In the genomic region with DNA sequence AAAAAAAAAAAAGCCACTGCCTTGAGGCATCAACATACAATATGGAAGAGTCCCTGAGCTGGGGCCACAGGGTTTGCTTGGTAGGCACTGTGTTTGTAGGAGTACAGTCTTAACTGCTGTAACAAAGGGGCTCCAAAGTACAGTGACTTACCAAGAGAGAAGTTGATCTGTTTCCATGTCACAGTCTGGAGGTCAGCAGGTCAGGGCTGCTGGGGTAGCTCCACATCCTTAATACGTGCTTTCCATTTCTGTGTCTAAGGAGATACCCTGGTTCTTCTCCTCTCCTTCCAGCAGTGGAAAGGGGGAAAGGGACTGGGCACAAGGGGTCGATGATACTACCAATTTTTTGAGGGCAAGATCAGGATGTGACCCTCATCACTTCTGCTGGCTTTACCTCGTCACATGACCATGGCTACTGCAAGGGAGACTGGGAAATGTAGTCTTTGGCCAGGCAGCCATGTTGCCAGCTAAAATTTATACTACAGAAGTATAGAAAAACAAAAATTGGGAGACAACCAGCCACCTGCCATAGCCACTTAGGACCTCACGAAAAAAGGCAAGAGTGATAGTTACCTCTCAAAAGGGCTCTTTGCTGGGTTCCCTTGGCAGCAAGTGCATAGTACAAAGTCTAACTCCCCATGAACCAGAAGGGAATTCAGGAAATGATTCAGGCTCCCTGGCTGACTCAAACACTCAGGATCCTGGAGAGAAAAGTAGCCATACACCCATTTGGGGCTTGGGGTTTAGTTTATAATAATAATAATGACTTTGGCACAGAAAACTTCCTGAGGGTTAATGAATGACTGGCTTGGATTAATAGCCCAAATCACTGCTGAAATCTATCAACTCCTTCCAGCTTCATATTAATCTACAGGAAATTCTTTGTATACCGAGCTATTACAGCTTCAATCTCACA, we compare ENCODE assay signal across 9 cellular contexts. TPM values are rescaled to one million over a fixed set of nuclear protein-coding genes. Genes with fewer than 3 reads are reported as not detected.
DNase-seq lines count a peak whose midpoint lies in the region; ATAC-seq, FAIRE-seq and TF ChIP-seq lines count a peak whose summit lies in the region.
"Had no signal": no experiment of that assay in that cellular context is flagged by ENCODE, and none has a peak within 500 bp of the region (broad histone marks: within the 10 kb centered on the region; RNA-seq: fewer than 3 reads in every experiment).

No MANE protein-coding gene starts in this region.

- H3K27ac ChIP-seq in testis = no peak overlapping the region

- peak; percentile 84 for ATAC-seq in left lobe of liver
- ATAC-seq in GM18873 (IDR thresholded peaks at IDR 0.05; ENCODE audit: low FRiP score, unreplicated experiment) = no peak

- H3K9me3 Mint-ChIP-seq in brain = peaks cover 0 to 3% (median 0%) of the 10 kb centered on the region in 5 experiments

- TF ChIP-seq POLR2A in GM12892 (IDR thresholded peaks at IDR 0.05; ENCODE audit: low read depth, low read length) (no peak), testis (IDR thresholded peaks at IDR 0.05) (no peak)

- H3K4me3 ChIP-seq in testis = no peak overlapping the region

- H3K9me3 ChIP-seq in testis = no peaks in the 10 kb centered on the region

- H3K4me1 Mint-ChIP-seq in brain = peaks cover 29% of the 10 kb centered on the region

- no peak overlapping the region for H3K4me3 Mint-ChIP-seq in brain
- H3K4me3 Mint-ChIP-seq: T-helper 1 cell treated with Interleukin-12 subunit alpha and Interleukin-12 subunit beta and Interleukin-4 antibody, amounts not matched to agents 30 μg/mL and 1 μg/mL, for 36 hours had no signal

- no peaks in the 10 kb centered on the region for H3K36me3 ChIP-seq in testis (ENCODE audit: low read depth, missing control alignments)

- intact Hi-C loops in testis (cut with DNase I; ENCODE audit: low total_unique reads) = no loop called here

- TF ChIP-seq CTCF in brain (conservative IDR thresholded peaks at IDR 0.05) = no peak
- TF ChIP-seq CTCF in testis (IDR thresholded peaks at IDR 0.05) = no peak

- H3K27ac Mint-ChIP-seq in brain = peak overlapping the region; percentile 34 to 79 (median 51)
- H3K27ac Mint-ChIP-seq: T-helper 1 cell treated with Interleukin-12 subunit alpha and Interleukin-12 subunit beta and Interleukin-4 antibody, amounts not matched to agents 30 μg/mL and 1 μg/mL, for 36 hours had no signal

- FAIRE-seq in GM12892 (lab: Jason Lieb, UNC) = peak; percentile 82

- no peaks in the 10 kb centered on the region for H3K27me3 ChIP-seq in testis

- 70 to 77% methylated on average over 5 of the region's 5 CpGs for WGBS in testis, 2 donors

- no peaks in the 10 kb centered on the region for H3K4me1 ChIP-seq in testis

- no peaks in the 10 kb centered on the region for H3K36me3 Mint-ChIP-seq in brain

- H3K27me3 Mint-ChIP-seq in brain = no peaks in the 10 kb centered on the region

- no peak for DNase-seq in GM12892 (ENCODE audit: insufficient read length)
- DNase-seq in M059J (ENCODE audit: low read depth) = peak; percentile 83
- no peak for DNase-seq in left lobe of liver (ENCODE audit: low spot score)
- no peak for DNase-seq in testis
- DNase-seq in NCI-H2029 (lab: John Stamatoyannopoulos, UW) = no peak
- DNase-seq in Ammon's horn (ENCODE audit: low spot score) = no peak

RNA-seq across cellular contexts. Expression of a gene that starts 52.7 kb away (rescaled TPM):
- polyA plus RNA-seq in GM12892 (2012; ENCODE audit: missing spikeins) = 388 TPM
- total RNA-seq in M059J (2014; rRNA removed; shearing (Covaris generic)) = 302 and 597 TPM in 2 replicates
- polyA plus RNA-seq in brain (ENCODE audit: insufficient read depth, low read depth, low replicate concordance) = 340 TPM
- 86.8 TPM for total RNA-seq in left lobe of liver
- total RNA-seq in testis = 100 to 1,000 TPM; 127 to 136 TPM
- 279 TPM for polyA plus RNA-seq in testis (ENCODE audit: insufficient read depth, low read depth, low replicate concordance)
